In the genomic region with DNA sequence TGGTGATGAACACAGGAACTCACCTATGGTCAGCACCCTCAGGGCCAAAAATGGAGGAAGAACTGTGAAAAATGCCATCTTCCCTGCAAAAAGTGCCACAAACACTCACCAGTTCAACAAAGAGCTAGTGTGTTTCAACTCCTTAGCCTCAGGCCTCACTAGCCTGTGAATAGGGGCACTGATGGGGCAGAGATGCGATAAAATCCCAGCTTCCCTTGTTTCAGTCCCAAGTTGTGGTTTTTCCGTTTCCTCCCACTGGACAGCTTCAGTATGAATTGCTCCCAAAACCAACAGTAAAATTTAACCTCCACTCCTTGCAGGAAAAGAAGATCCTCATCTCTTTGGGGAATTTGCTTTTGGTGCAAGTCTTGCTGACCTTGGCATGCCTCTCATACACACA, we compare ENCODE assay signal across 25 cellular contexts.
"Had no signal": no experiment of that assay in that cellular context is flagged by ENCODE, and none has a peak within 500 bp of the region (broad histone marks: within the 10 kb centered on the region; RNA-seq: fewer than 3 reads in every experiment).

No MANE protein-coding gene starts in this region.

- H3K9me3 Mint-ChIP-seq: nephron progenitor cell had no signal

- ATAC-seq: left colon; left lung; lower lobe of right lung; naive thymus-derived CD8-positive, alpha-beta T cell; stimulated activated effector memory CD8-positive, alpha-beta T cell treated with anti-CD3 and anti-CD28 coated beads, Interleukin-12 subunit alpha, Interleukin-12 subunit beta, amount 100 ng/mL, for 72 hours; upper lobe of right lung had no signal

- H3K27ac ChIP-seq: left lung, lower lobe of right lung, ovary, prostate gland, sigmoid colon, spleen, suprapubic skin, thoracic aorta, tibial artery, upper lobe of right lung had no signal

- H3K27me3 Mint-ChIP-seq: memory B cell; naive thymus-derived CD8-positive, alpha-beta T cell; stimulated activated naive CD8-positive, alpha-beta T cell treated with anti-CD3 and anti-CD28 coated beads, Interleukin-15, Interleukin-2, amounts not matched to agents 100 ng/mL and 50 ng/mL, for 24 hours had no signal

- H3K36me3 Mint-ChIP-seq: memory B cell; naive thymus-derived CD8-positive, alpha-beta T cell; stimulated activated effector memory CD8-positive, alpha-beta T cell treated with anti-CD3 and anti-CD28 coated beads, Interleukin-12 subunit alpha, Interleukin-12 subunit beta, amount 100 ng/mL, for 72 hours had no signal

- H3K4me1 Mint-ChIP-seq: memory B cell; naive thymus-derived CD8-positive, alpha-beta T cell; stimulated activated effector memory CD8-positive, alpha-beta T cell treated with anti-CD3 and anti-CD28 coated beads, Interleukin-12 subunit alpha, Interleukin-12 subunit beta, amount 100 ng/mL, for 72 hours had no signal

- H3K4me3 Mint-ChIP-seq: memory B cell; naive thymus-derived CD8-positive, alpha-beta T cell; nephron progenitor cell; stimulated activated effector memory CD8-positive, alpha-beta T cell treated with anti-CD3 and anti-CD28 coated beads, Interleukin-12 subunit alpha, Interleukin-12 subunit beta, amount 100 ng/mL, for 72 hours; stimulated activated naive CD8-positive, alpha-beta T cell treated with anti-CD3 and anti-CD28 coated beads, Interleukin-15, Interleukin-2, amounts not matched to agents 100 ng/mL and 50 ng/mL, for 24 hours had no signal

- H3K36me3 ChIP-seq: left lung, lower lobe of right lung, ovary, prostate gland, spleen, thoracic aorta, upper lobe of right lung had no signal

- H3K9me3 ChIP-seq: left lung, lower lobe of right lung, ovary, prostate gland, sigmoid colon, spleen, suprapubic skin, thoracic aorta, tibial artery, upper lobe of right lung had no signal

- H3K27ac Mint-ChIP-seq: memory B cell; naive thymus-derived CD8-positive, alpha-beta T cell; nephron progenitor cell; stimulated activated effector memory CD8-positive, alpha-beta T cell treated with anti-CD3 and anti-CD28 coated beads, Interleukin-12 subunit alpha, Interleukin-12 subunit beta, amount 100 ng/mL, for 72 hours; stimulated activated naive CD8-positive, alpha-beta T cell treated with anti-CD3 and anti-CD28 coated beads, Interleukin-15, Interleukin-2, amounts not matched to agents 100 ng/mL and 50 ng/mL, for 24 hours had no signal

- H3K4me1 ChIP-seq: left lung, lower lobe of right lung, prostate gland, suprapubic skin, upper lobe of right lung had no signal

- H3K27me3 ChIP-seq: left lung, ovary, sigmoid colon, spleen, suprapubic skin, tibial artery, upper lobe of right lung had no signal

- DNase-seq: hippocampal formation; kidney; left colon; left lung; lower lobe of right lung; naive thymus-derived CD8-positive, alpha-beta T cell; nephron progenitor cell; ovary; posterior cingulate gyrus; retina; right cardiac atrium; sigmoid colon; small intestine; spleen; stimulated activated CD4-positive, alpha-beta T cell treated with anti-CD3 and anti-CD28 coated beads, Interleukin-4, amount 100 ng/mL, for 24 hours; stimulated activated naive CD4-positive, alpha-beta T cell; tibial artery; trophoblast cell; upper lobe of right lung had no signal

- H3K4me3 ChIP-seq: left lung, lower lobe of right lung, ovary, prostate gland, sigmoid colon, spleen, suprapubic skin, thoracic aorta, tibial artery, upper lobe of right lung had no signal
